ENCODE assay signal across 13 cellular contexts in genomic region chr2:187390891-187391290, GRCh38. TPM values are rescaled to one million over a fixed set of nuclear protein-coding genes. Genes with fewer than 3 reads are reported as not detected.
A peak's percentile ranks its signal among the peaks of the same experiment; 100 is the strongest.
DNase-seq lines count a peak whose midpoint lies in the region; ATAC-seq and TF ChIP-seq lines count a peak whose summit lies in the region.
"Had no signal": no experiment of that assay in that cellular context is flagged by ENCODE, and none has a peak within 500 bp of the region (broad histone marks: within the 10 kb centered on the region; RNA-seq: fewer than 3 reads in every experiment).

No MANE protein-coding gene starts in this region.

- DNase-seq in AG08395 (ENCODE audit: low spot score), result peak; percentile 66
- DNase-seq in HPDE6-E6E7 (ENCODE audit: extremely low spot score), result peak; percentile 49
- DNase-seq in SW480 (ENCODE audit: low spot score), result peak; percentile 4
- DNase-seq in foreskin fibroblast, result peak; percentile 77 to 86
- no peak for DNase-seq in cardiac septum (ENCODE audit: low spot score)
- DNase-seq in OCI-M2 (lab: John Stamatoyannopoulos, UW; ENCODE audit: unreplicated experiment), result no peak
- DNase-seq: CD4-positive, alpha-beta memory T cell; glutamatergic neuron; NCI-H774; upper lobe of right lung had no signal

- ATAC-seq in HG02763 (IDR thresholded peaks at IDR 0.05; ENCODE audit: unreplicated experiment) (no peak), HG03439 (IDR thresholded peaks at IDR 0.05; ENCODE audit: unreplicated experiment) (no peak)
- ATAC-seq: upper lobe of right lung had no signal

- no peak overlapping the region for H3K4me3 ChIP-seq in foreskin fibroblast (ENCODE audit: low read depth in 1 of 2, low read length in 2 of 2)
- H3K4me3 ChIP-seq: prostate gland, upper lobe of right lung had no signal

- no peak for TF ChIP-seq CTCF in foreskin fibroblast (IDR thresholded peaks at IDR 0.05; ENCODE audit: low read depth, low read length)

- intact Hi-C loops in cardiac septum (cut with DNase I), result no loop called here

RNA-seq across cellular contexts. Expression of gene CALCRL, which starts 57.2 kb away (rescaled TPM):
- total RNA-seq in cardiac septum, result 28.1 TPM

Comparison
In these comparisons a context has a peak if more than half of its experiments do, and no peak if none do; other contexts are left out.
1. DNase-seq: peak in AG08395 (single experiment), HPDE6-E6E7 (single experiment), SW480 (single experiment) and foreskin fibroblast (2 of 2); none in cardiac septum (single experiment) and OCI-M2 (single experiment).